22 cellular contexts compared by ENCODE assay signal in genomic region chr6:167541544-167541943, GRCh38.
DNase-seq lines count a peak whose midpoint lies in the region; ATAC-seq, FAIRE-seq and TF ChIP-seq lines count a peak whose summit lies in the region.
"Had no signal": no experiment of that assay in that cellular context is flagged by ENCODE, and none has a peak within 500 bp of the region (broad histone marks: within the 10 kb centered on the region; RNA-seq: fewer than 3 reads in every experiment).

No MANE protein-coding gene starts in this region.

- H3K9me3 ChIP-seq in HepG2 (ENCODE audit: low read length) (0 out of 2 replicates have a peak, but pooled peaks cover 5% of the 10 kb centered on the region), right lobe of liver (no peaks in the 10 kb centered on the region), K562 (replicated peaks; ENCODE audit: control insufficient read depth, insufficient read depth, low read depth, low read length) (no peaks in the 10 kb centered on the region; the same call in 1 of the 2 replicates)
- H3K9me3 ChIP-seq: A549 had no signal

- H3K4me3 ChIP-seq in HepG2 (replicated peaks in 1 of 3; ENCODE audit: insufficient read depth in 1 of 3, low read depth in 2 of 3, low read length in 3 of 3) = no peak overlapping the region
- no peak overlapping the region for H3K4me3 ChIP-seq in right lobe of liver
- H3K4me3 ChIP-seq in K562 = no peak overlapping the region
- H3K4me3 ChIP-seq: A549; BLaER1 treated with 17β-estradiol and CSF1 and Interleukin-3, amounts not matched to agents 10 nM and 100 nM had no signal

- H3K27me3 Mint-ChIP-seq in WTC11 (ENCODE audit: low read depth) (peaks cover 13% of the 10 kb centered on the region), progenitor cell of endocrine pancreas (no peaks in the 10 kb centered on the region)

- 51% methylated on average over 6 of the region's 6 CpGs for WGBS in HepG2 (ENCODE audit: low lambda C conversion rate)
- 83% methylated on average over 6 of the region's 6 CpGs for WGBS in right lobe of liver (ENCODE audit: insufficient coverage, low coverage, low lambda C conversion rate, missing lambda C conversion rate)
- 12% methylated on average over 6 of the region's 6 CpGs for WGBS in K562 (ENCODE audit: insufficient coverage, low coverage, missing lambda C conversion rate)

- TF ChIP-seq EP300 in HepG2 (IDR thresholded peaks at IDR 0.05; ENCODE audit: low read depth in 2 of 2, low read length in 2 of 2) (no peak), HepG2 (CRISPR knock-in tag; IDR thresholded peaks at IDR 0.05; ENCODE audit: borderline replicate concordance) (no peak), K562 (IDR thresholded peaks at IDR 0.05; ENCODE audit: low read length) (no peak)

- no peak overlapping the region for H3K27ac ChIP-seq in HepG2 (ENCODE audit: extremely low read length, insufficient read depth, low read length)
- H3K27ac ChIP-seq in right lobe of liver = no peak overlapping the region
- H3K27ac ChIP-seq in K562 (ENCODE audit: extremely low read depth, low read depth, low read length) = no peak overlapping the region
- H3K27ac ChIP-seq: 22Rv1; A549; BLaER1 treated with 17β-estradiol and CSF1 and Interleukin-3, amounts not matched to agents 10 nM and 100 nM; C4-2B had no signal

- H3K79me2 ChIP-seq in HepG2 (ENCODE audit: insufficient read depth, low read length) (no peaks in the 10 kb centered on the region), K562 (ENCODE audit: control insufficient read depth, insufficient read depth, low read length) (no peaks in the 10 kb centered on the region)

- TF ChIP-seq RAD21 in HepG2 (CRISPR knock-in tag; IDR thresholded peaks at IDR 0.05) (no peak), K562 (CRISPR knock-in tag; conservative IDR thresholded peaks at IDR 0.05 in 1 of 2, IDR thresholded peaks at IDR 0.05 in 1 of 2) (no peak)

- BruUV-seq in HepG2 (replicated peaks; lab: Mats Ljungman, UMichigan) (no TSS peak), K562 (replicated peaks; lab: Mats Ljungman, UMichigan) (no TSS peak)

- no peak overlapping the region for H2AFZ ChIP-seq in HepG2 (ENCODE audit: low read length)
- no peak overlapping the region for H2AFZ ChIP-seq in K562 (ENCODE audit: low read depth, low read length)

- H3K4me3 Mint-ChIP-seq in WTC11 (no peak overlapping the region), progenitor cell of endocrine pancreas (ENCODE audit: low read depth) (no peak overlapping the region)
- H3K4me3 Mint-ChIP-seq: B cell; CD4-positive, alpha-beta T cell; CD8-positive, alpha-beta T cell had no signal

- 0 out of 2 replicates have a peak, but pooled peaks cover 2% of the 10 kb centered on the region for H3K4me1 ChIP-seq in HepG2 (ENCODE audit: insufficient read depth, low read length)
- no peaks in the 10 kb centered on the region for H3K4me1 ChIP-seq in right lobe of liver
- no peaks in the 10 kb centered on the region; a peak in 1 of 5 replicates for H3K4me1 ChIP-seq in K562 (replicated peaks in 1 of 2; ENCODE audit: control insufficient read depth in 2 of 2, insufficient read depth in 2 of 2, low read length in 2 of 2)
- H3K4me1 ChIP-seq: A549, Caco-2 had no signal

- H4K20me1 ChIP-seq in HepG2 (ENCODE audit: insufficient read depth, low read length) (no peaks in the 10 kb centered on the region), K562 (replicated peaks; ENCODE audit: control insufficient read depth, insufficient read depth, low read length) (no peaks in the 10 kb centered on the region)
- H4K20me1 ChIP-seq: BLaER1 treated with 17β-estradiol and CSF1 and Interleukin-3, amounts not matched to agents 10 nM and 100 nM had no signal

- no peak for TF ChIP-seq POLR2A in HepG2 (IDR thresholded peaks at IDR 0.05; ENCODE audit: insufficient read depth in 1 of 2, low read depth in 2 of 2, low read length in 2 of 2)
- no peak for TF ChIP-seq POLR2A in right lobe of liver (IDR thresholded peaks at IDR 0.05)
- TF ChIP-seq POLR2A in K562 (conservative IDR thresholded peaks at IDR 0.05) = no peak

- H3K9ac ChIP-seq in HepG2 (ENCODE audit: insufficient read depth, low read depth, low read length) (no peak overlapping the region), K562 (ENCODE audit: insufficient read depth in 1 of 2, low read depth in 2 of 2, low read length in 2 of 2) (no peak overlapping the region)
- H3K9ac ChIP-seq: BLaER1 treated with 17β-estradiol and CSF1 and Interleukin-3, amounts not matched to agents 10 nM and 100 nM had no signal

- FAIRE-seq in HepG2 (lab: Jason Lieb, UNC) (no peak), K562 (lab: Jason Lieb, UNC) (no peak)
- FAIRE-seq: A549, D721Med, G401.6, GM12891, GM19239 had no signal

- peaks cover 0 to 20% of the 10 kb centered on the region in 2 experiments; a peak in 2 of 5 replicates for H3K27me3 ChIP-seq in HepG2 (ENCODE audit: control insufficient read depth in 1 of 2, insufficient read depth in 2 of 2, low read length in 2 of 2)
- H3K27me3 ChIP-seq in right lobe of liver = no peaks in the 10 kb centered on the region
- peaks cover 2 to 21% of the 10 kb centered on the region in 2 experiments; a peak in 3 of 5 replicates for H3K27me3 ChIP-seq in K562 (ENCODE audit: control insufficient read depth in 2 of 2, insufficient read depth in 2 of 2, low read length in 2 of 2)

- no peaks in the 10 kb centered on the region for H3K9me1 ChIP-seq in K562 (ENCODE audit: control insufficient read depth, insufficient read depth, low read length)

- no peak for DNase-seq in HepG2 (ENCODE audit: low spot score)
- no peak for DNase-seq in right lobe of liver
- DNase-seq in WTC11 (ENCODE audit: low spot score) = no peak
- no peak for DNase-seq in K562 (ENCODE audit: extremely low read depth in 1 of 4, low spot score in 3 of 4)
- DNase-seq in NCI-H1930 (lab: John Stamatoyannopoulos, UW) = no peak
- DNase-seq in progenitor cell of endocrine pancreas (ENCODE audit: low spot score, unreplicated experiment) = no peak
- DNase-seq: AML-193; Caco-2; Calu3; CD4-positive, alpha-beta T cell; CD8-positive, alpha-beta T cell; DMS79 treated with DMSO at 0.1 percent for 48 hours; GF-D8 had no signal

- peaks cover 19% of the 10 kb centered on the region for H3K36me3 Mint-ChIP-seq in WTC11
- H3K36me3 Mint-ChIP-seq in progenitor cell of endocrine pancreas (ENCODE audit: insufficient read depth) = peaks cover 7% of the 10 kb centered on the region
- H3K36me3 Mint-ChIP-seq: CD8-positive, alpha-beta T cell had no signal

- H3K36me3 ChIP-seq in HepG2 (replicated peaks in 1 of 2; ENCODE audit: control insufficient read depth in 1 of 2, insufficient read depth in 2 of 2, low read length in 2 of 2) (no peaks in the 10 kb centered on the region), right lobe of liver (no peaks in the 10 kb centered on the region), K562 (ENCODE audit: control insufficient read depth, insufficient read depth, low read length) (no peaks in the 10 kb centered on the region)
- H3K36me3 ChIP-seq: BLaER1 treated with 17β-estradiol and CSF1 and Interleukin-3, amounts not matched to agents 10 nM and 100 nM had no signal

- ATAC-seq in HepG2 (no peak), right lobe of liver (no peak), WTC11 (no peak), K562 (no peak)
- ATAC-seq: A549; CD8-positive, alpha-beta T cell had no signal

- intact Hi-C loops in HepG2 (cut with micrococcal nuclease; ENCODE audit: unreplicated experiment) (no loop called here), right lobe of liver (cut with DNase I) (no loop called here), K562 (cut with micrococcal nuclease) (no loop called here)

- H3K9me3 Mint-ChIP-seq in WTC11 = peaks cover 22% of the 10 kb centered on the region
- peaks cover 13% of the 10 kb centered on the region for H3K9me3 Mint-ChIP-seq in progenitor cell of endocrine pancreas (ENCODE audit: low read depth)
- H3K9me3 Mint-ChIP-seq: CD4-positive, alpha-beta T cell had no signal

- POLR2A ChIA-PET in HepG2 (lab: Yijun Ruan, JAX) = no interaction called here
- POLR2A ChIA-PET in WTC11 (lab: Charles Lee) = no interaction called here
- POLR2A ChIA-PET in K562 (lab: Yijun Ruan, JAX) = no interaction called here

- in situ Hi-C loops in HepG2 (cut with HindIII; ENCODE audit: extremely low pct_ligation_motif_present, low pct_unique_long_range_greater_than_20kb) = no loop called here
- in situ Hi-C loops in K562 (cut with MboI) = no loop called here

- H3K27ac Mint-ChIP-seq in WTC11 (no peak overlapping the region), progenitor cell of endocrine pancreas (no peak overlapping the region)
- H3K27ac Mint-ChIP-seq: B cell; CD4-positive, alpha-beta T cell; CD8-positive, alpha-beta T cell had no signal

- CTCF ChIA-PET in HepG2 (lab: Yijun Ruan, JAX; ENCODE audit: low intra/inter-chr PET ratio, low total read pairs) (no interaction called here), WTC11 (lab: Charles Lee) (no interaction called here), K562 (lab: Yijun Ruan, JAX; ENCODE audit: low intra/inter-chr PET ratio) (no interaction called here)

- H3K4me1 Mint-ChIP-seq in WTC11 = 0 out of 2 replicates have a peak, but pooled peaks cover 3% of the 10 kb centered on the region
- peaks cover 7% of the 10 kb centered on the region for H3K4me1 Mint-ChIP-seq in progenitor cell of endocrine pancreas (ENCODE audit: low read depth)
- H3K4me1 Mint-ChIP-seq: B cell had no signal

- no peak for TF ChIP-seq CTCF in HepG2 (CRISPR knock-in tag; IDR thresholded peaks at IDR 0.05)
- TF ChIP-seq CTCF in right lobe of liver (IDR thresholded peaks at IDR 0.05) = no peak
- TF ChIP-seq CTCF in WTC11 (IDR thresholded peaks at IDR 0.05) = no peak
- no peak for TF ChIP-seq CTCF in K562 (IDR thresholded peaks at IDR 0.05 in 2 of 3, conservative IDR thresholded peaks at IDR 0.05 in 1 of 3; ENCODE audit: insufficient read depth in 2 of 3, low read depth in 1 of 3, low read length in 3 of 3)
- no peak for TF ChIP-seq CTCF in progenitor cell of endocrine pancreas (IDR thresholded peaks at IDR 0.05; ENCODE audit: unreplicated experiment)

- H3K4me2 ChIP-seq in HepG2 (ENCODE audit: low read depth, low read length) (no peak overlapping the region), K562 (ENCODE audit: insufficient read depth, low read length) (no peak overlapping the region)
- H3K4me2 ChIP-seq: A549; BLaER1 treated with 17β-estradiol and CSF1 and Interleukin-3, amounts not matched to agents 10 nM and 100 nM had no signal

TF ChIP-seq in HepG2, 621 proteins besides CTCF, POLR2A, EP300 and RAD21:
- TF ChIP-seq ZNF317 (CRISPR knock-in tag; IDR thresholded peaks at IDR 0.05) (peak; percentile 98), STAG1 (CRISPR knock-in tag; IDR thresholded peaks at IDR 0.05) (no peak)

TF ChIP-seq in WTC11, 78 proteins besides CTCF, POLR2A, EP300 and RAD21:
- TF ChIP-seq ZNF317 (CRISPR knock-in tag; IDR thresholded peaks at IDR 0.05; ENCODE audit: borderline replicate concordance, low read depth) (peak; percentile 86), RORB (CRISPR knock-in tag; IDR thresholded peaks at IDR 0.05) (no peak)

Comparison
In these comparisons a context has a peak if more than half of its experiments do, and no peak if none do; other contexts are left out.
1. Of the 241 proteins assayed by ChIP-seq in both HepG2 and K562: peak only in HepG2: none; only in K562: CBX5; in both: none; in neither: 240.